In the genomic region with DNA sequence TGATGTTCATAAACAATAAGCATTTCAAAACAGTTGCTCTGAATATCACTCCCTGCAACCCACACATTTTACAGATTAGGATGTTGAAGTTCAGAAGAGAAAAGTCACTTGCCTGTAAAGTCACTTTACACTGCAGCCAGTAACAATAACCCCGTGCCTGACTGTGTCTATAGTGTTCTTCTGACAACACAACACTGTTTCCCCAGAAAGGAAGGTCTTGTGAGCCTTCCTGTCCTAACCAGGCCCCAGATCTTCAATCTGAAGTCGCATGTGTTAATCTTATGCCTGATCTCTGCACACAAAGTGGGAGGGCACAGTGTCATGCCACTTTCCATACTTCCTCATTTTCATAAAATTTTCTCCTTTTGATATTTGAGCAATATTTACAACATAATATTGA, we compare ENCODE assay signal across 13 cellular contexts.
DNase-seq lines count a peak whose midpoint lies in the region; TF ChIP-seq lines count a peak whose summit lies in the region.
"Had no signal": no experiment of that assay in that cellular context is flagged by ENCODE, and none has a peak within 500 bp of the region (broad histone marks: within the 10 kb centered on the region; RNA-seq: fewer than 3 reads in every experiment).

No MANE protein-coding gene starts in this region.

- intact Hi-C loops in Caco-2 (cut with micrococcal nuclease; ENCODE audit: unreplicated experiment), result no loop called here
- intact Hi-C loops in activated CD4-positive, alpha-beta memory T cell treated with anti-CD3 and anti-CD28 coated beads for 36 hours (cut with micrococcal nuclease), result no loop called here

- H3K4me3 Mint-ChIP-seq in Caco-2 (ENCODE audit: unreplicated experiment), result peak overlapping the region; percentile 47
- H3K4me3 Mint-ChIP-seq in activated CD4-positive, alpha-beta memory T cell treated with anti-CD3 and anti-CD28 coated beads for 36 hours, result no peak overlapping the region
- H3K4me3 Mint-ChIP-seq: brain, natural killer cell had no signal

- H3K27me3 ChIP-seq in Caco-2 (replicated peaks; ENCODE audit: control insufficient read depth, insufficient read depth, low read length) (no peaks in the 10 kb centered on the region), rectal smooth muscle tissue (ENCODE audit: control insufficient read depth, insufficient read depth, low read length) (no peaks in the 10 kb centered on the region)

- H3K4me3 ChIP-seq in Caco-2 (ENCODE audit: low read depth, low read length) (no peak overlapping the region), rectal smooth muscle tissue (ENCODE audit: low read length) (no peak overlapping the region)

- H3K9ac ChIP-seq in rectal smooth muscle tissue (ENCODE audit: low read length), result no peak overlapping the region

- H3K36me3 ChIP-seq in Caco-2 (ENCODE audit: control insufficient read depth, insufficient read depth, low read length), result peaks cover 4% of the 10 kb centered on the region; the same call in 1 of the 2 replicates
- peaks cover 15% of the 10 kb centered on the region for H3K36me3 ChIP-seq in rectal smooth muscle tissue (ENCODE audit: control insufficient read depth, insufficient read depth, low read length)

- H3K9me3 ChIP-seq in Caco-2, result peaks cover 31% of the 10 kb centered on the region

- peak overlapping the region; percentile 84 for H3K27ac ChIP-seq in epithelial cell of prostate
- H3K27ac ChIP-seq in rectal smooth muscle tissue (ENCODE audit: low read depth, low read length), result peak overlapping the region; percentile 59
- H3K27ac ChIP-seq: C4-2B had no signal

- peaks cover 62% of the 10 kb centered on the region for H3K4me1 ChIP-seq in Caco-2
- H3K4me1 ChIP-seq in rectal smooth muscle tissue (ENCODE audit: control insufficient read depth, insufficient read depth, low read length), result peaks cover 14% of the 10 kb centered on the region

- no peaks in the 10 kb centered on the region for H3K27me3 Mint-ChIP-seq in Caco-2 (ENCODE audit: insufficient read depth, unreplicated experiment)
- H3K27me3 Mint-ChIP-seq in activated CD4-positive, alpha-beta memory T cell treated with anti-CD3 and anti-CD28 coated beads for 36 hours, result no peaks in the 10 kb centered on the region
- H3K27me3 Mint-ChIP-seq: brain had no signal

- no TSS peak for BruUV-seq in Caco-2 (replicated peaks; lab: Mats Ljungman, UMichigan)

- DNase-seq in Caco-2 (no peak), OCI-M1 (lab: John Stamatoyannopoulos, UW) (peak; percentile 66), epithelial cell of prostate (ENCODE audit: low read depth, low spot score) (no peak), HT-29 (ENCODE audit: low spot score) (no peak), iPS-NIHi7 (ENCODE audit: extremely low spot score) (no peak), GM19238 (ENCODE audit: insufficient read length, low spot score) (no peak)
- DNase-seq in activated CD4-positive, alpha-beta memory T cell treated with anti-CD3 and anti-CD28 coated beads for 36 hours, result no peak
- DNase-seq: activated T-cell treated with anti-CD3 and anti-CD28 coated beads, Interleukin-2, amount 50 U/mL, for 48 hours; natural killer cell; NCI-H187 had no signal

- H3K27ac Mint-ChIP-seq in Caco-2 (ENCODE audit: unreplicated experiment), result peak overlapping the region; percentile 83
- no peak overlapping the region for H3K27ac Mint-ChIP-seq in activated CD4-positive, alpha-beta memory T cell treated with anti-CD3 and anti-CD28 coated beads for 36 hours
- H3K27ac Mint-ChIP-seq: natural killer cell had no signal

- CTCF ChIA-PET in Caco-2 (lab: Charles Lee), result no interaction called here
- CTCF ChIA-PET in activated CD4-positive, alpha-beta memory T cell treated with anti-CD3 and anti-CD28 coated beads for 36 hours (lab: Charles Lee), result no interaction called here

- peaks cover 100% of the 10 kb centered on the region for H3K36me3 Mint-ChIP-seq in Caco-2 (ENCODE audit: insufficient read depth, unreplicated experiment)
- H3K36me3 Mint-ChIP-seq in activated CD4-positive, alpha-beta memory T cell treated with anti-CD3 and anti-CD28 coated beads for 36 hours, result peaks cover 45% of the 10 kb centered on the region

- POLR2A ChIA-PET in Caco-2 (lab: Charles Lee), result no interaction called here
- POLR2A ChIA-PET in activated CD4-positive, alpha-beta memory T cell treated with anti-CD3 and anti-CD28 coated beads for 36 hours (lab: Charles Lee), result no interaction called here

- H3K4me1 Mint-ChIP-seq in Caco-2 (ENCODE audit: low read depth, unreplicated experiment), result peaks cover 66% of the 10 kb centered on the region
- H3K4me1 Mint-ChIP-seq in activated CD4-positive, alpha-beta memory T cell treated with anti-CD3 and anti-CD28 coated beads for 36 hours (ENCODE audit: low read depth), result no peaks in the 10 kb centered on the region
- H3K4me1 Mint-ChIP-seq: brain had no signal

- TF ChIP-seq CTCF in Caco-2 (IDR thresholded peaks at IDR 0.05; ENCODE audit: insufficient read depth in 1 of 2, low read depth in 1 of 2, low read length in 1 of 2, severe bottlenecking in 1 of 2, unreplicated experiment in 1 of 2), result no peak

- peaks cover 37% of the 10 kb centered on the region for H3K9me3 Mint-ChIP-seq in Caco-2 (ENCODE audit: unreplicated experiment)
- peaks cover 44% of the 10 kb centered on the region for H3K9me3 Mint-ChIP-seq in activated CD4-positive, alpha-beta memory T cell treated with anti-CD3 and anti-CD28 coated beads for 36 hours
